In genomic region chr9:133348763-133349573, GRCh38 we compare ENCODE assay signal across 1 cellular context.
TF ChIP-seq lines count a peak whose summit lies in the region.

No MANE protein-coding gene starts in this region.

TF ChIP-seq in endothelial cell of umbilical vein, 7 proteins besides CTCF, POLR2A, EP300 and RAD21:
- TF ChIP-seq MYC (IDR thresholded peaks at IDR 0.05; ENCODE audit: low read depth, low read length), result no peak
